In the genomic region with DNA sequence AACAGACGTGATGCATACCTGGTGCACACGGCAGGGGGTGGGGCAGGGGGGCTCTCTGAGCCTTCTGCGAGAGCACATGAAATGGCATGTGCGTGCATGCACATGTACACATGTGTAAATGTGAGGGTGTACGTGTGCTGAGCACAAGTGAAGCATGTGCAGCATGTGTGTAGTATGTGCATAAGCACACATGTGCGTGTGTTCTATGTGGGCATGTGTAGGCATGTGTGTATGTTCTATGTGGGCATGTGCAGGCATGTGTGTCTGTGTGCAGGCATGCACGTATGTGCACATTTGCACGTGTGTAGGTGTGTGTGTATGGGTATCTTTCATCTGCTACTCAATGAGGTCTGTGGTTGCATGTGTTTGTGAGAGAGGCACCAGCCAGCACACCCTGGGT, we compare ENCODE assay signal across 24 cellular contexts.
"Had no signal": no experiment of that assay in that cellular context is flagged by ENCODE, and none has a peak within 500 bp of the region (broad histone marks: within the 10 kb centered on the region; RNA-seq: fewer than 3 reads in every experiment).

No MANE protein-coding gene starts in this region.

- H3K36me3 ChIP-seq: esophagus muscularis mucosa, gastroesophageal sphincter, heart left ventricle, neutrophil, right atrium auricular region, sigmoid colon, thoracic aorta, tibial nerve, upper lobe of left lung, vagina had no signal

- DNase-seq: dermis blood vessel endothelial cell; effector memory CD4-positive, alpha-beta T cell; foreskin keratinocyte; heart left ventricle; kidney; mucosa of descending colon; naive B cell; sigmoid colon; stimulated activated CD4-positive, alpha-beta T cell treated with anti-CD3 and anti-CD28 coated beads, Interleukin-4, amount 100 ng/mL, for 4 hours; stimulated activated naive B cell treated with anti-CD40 and anti-IgM and Interleukin-4, amounts not matched to agents 10 μg/mL and 1 μg/mL and 100 μg/mL, for 72 hours; upper lobe of left lung had no signal

- H3K9ac ChIP-seq: parathyroid adenoma had no signal

- FAIRE-seq: endothelial cell of umbilical vein, kidney had no signal

- H3K4me2 ChIP-seq: hepatocyte had no signal

- H3K79me2 ChIP-seq: hepatocyte, parathyroid adenoma had no signal

- H2AFZ ChIP-seq: hepatocyte, parathyroid adenoma had no signal

- H3K4me1 ChIP-seq: esophagus muscularis mucosa, foreskin keratinocyte, gastroesophageal sphincter, heart left ventricle, parathyroid adenoma, right atrium auricular region, sigmoid colon, tibial nerve, upper lobe of left lung, vagina had no signal

- H3K27me3 ChIP-seq: esophagus muscularis mucosa, foreskin keratinocyte, gastroesophageal sphincter, hepatocyte, neutrophil, right atrium auricular region, sigmoid colon, tibial nerve, upper lobe of left lung, vagina had no signal

- ATAC-seq: foreskin keratinocyte; gastroesophageal sphincter; left lobe of liver; mucosa of descending colon; stimulated activated naive B cell treated with anti-CD40 and anti-IgM and Interleukin-4, amounts not matched to agents 10 μg/mL and 1 μg/mL and 100 μg/mL, for 72 hours had no signal

- H3K4me3 ChIP-seq: coronary artery, esophagus muscularis mucosa, gastroesophageal sphincter, heart left ventricle, hepatocyte, lung, mucosa of descending colon, right atrium auricular region, sigmoid colon, thoracic aorta, tibial nerve, upper lobe of left lung, vagina had no signal

- H3K27ac ChIP-seq: coronary artery, esophagus muscularis mucosa, foreskin keratinocyte, gastroesophageal sphincter, heart left ventricle, hepatocyte, neutrophil, parathyroid adenoma, right atrium auricular region, sigmoid colon, thoracic aorta, tibial nerve, upper lobe of left lung, vagina had no signal

- H3K9me3 ChIP-seq: esophagus muscularis mucosa, mucosa of descending colon, neutrophil, right atrium auricular region, thoracic aorta, upper lobe of left lung, vagina had no signal
